Comparison of ENCODE assay signal across 18 cellular contexts in genomic region chr16:4089251-4089810, GRCh38. TPM values are rescaled to one million over a fixed set of nuclear protein-coding genes. Genes with fewer than 3 reads are reported as not detected.
DNase-seq lines count a peak whose midpoint lies in the region; ATAC-seq and TF ChIP-seq lines count a peak whose summit lies in the region.
"Had no signal": no experiment of that assay in that cellular context is flagged by ENCODE, and none has a peak within 500 bp of the region (broad histone marks: within the 10 kb centered on the region; RNA-seq: fewer than 3 reads in every experiment).

No MANE protein-coding gene starts in this region.

- H3K27me3 ChIP-seq in right atrium auricular region (no peaks in the 10 kb centered on the region), transverse colon (no peaks in the 10 kb centered on the region)

- H3K4me1 Mint-ChIP-seq in osteocyte (ENCODE audit: unreplicated experiment), result peaks cover 33% of the 10 kb centered on the region
- H3K4me1 Mint-ChIP-seq: activated B cell treated with CpG ODN at 0.5 μM for 24 hours had no signal

- intact Hi-C loops in transverse colon (cut with DNase I; ENCODE audit: low total_unique reads), result no loop called here

- no peaks in the 10 kb centered on the region for H3K27me3 Mint-ChIP-seq in osteocyte (ENCODE audit: unreplicated experiment)
- H3K27me3 Mint-ChIP-seq: activated CD4-positive, alpha-beta memory T cell treated with anti-CD3 and anti-CD28 coated beads for 36 hours had no signal

- DNase-seq in DMS79 treated with DMSO at 0.1 percent for 48 hours (lab: John Stamatoyannopoulos, UW), result peak; percentile 57
- no peak for DNase-seq in DMS79 (lab: John Stamatoyannopoulos, UW)
- no peak for DNase-seq in right atrium auricular region (ENCODE audit: low spot score)
- DNase-seq in osteocyte (ENCODE audit: extremely low spot score, unreplicated experiment), result no peak
- peak; percentile 5 for DNase-seq in transverse colon
- no peak for DNase-seq in activated naive CD4-positive, alpha-beta T cell treated with anti-CD3 and anti-CD28 coated beads, Interleukin-2, amount 50 U/mL, for 72 hours (ENCODE audit: low spot score in 2 of 2)
- DNase-seq: activated B cell treated with CpG ODN at 0.5 μM for 24 hours; activated CD4-positive, alpha-beta memory T cell treated with anti-CD3 and anti-CD28 coated beads for 36 hours; activated gamma-delta T cell treated with Interleukin-2 at 50 U/mL for 16 hours; NCI-H146; NCI-H526 treated with DMSO at 0.1 percent for 48 hours; occipital lobe; T-helper 9 cell had no signal

- H3K9me3 ChIP-seq in right atrium auricular region (no peaks in the 10 kb centered on the region), transverse colon (no peaks in the 10 kb centered on the region)

- in situ Hi-C loops in transverse colon (cut with MboI; ENCODE audit: low pct_ligation_motif_present in 1 of 4, low pct_unique_long_range_greater_than_20kb in 1 of 4, low sequenced_read_pairs in 3 of 4), result no loop called here

- TF ChIP-seq POLR2A in transverse colon (IDR thresholded peaks at IDR 0.05), result no peak

- no peak overlapping the region for H3K4me3 Mint-ChIP-seq in osteocyte (ENCODE audit: unreplicated experiment)
- H3K4me3 Mint-ChIP-seq: activated B cell treated with CpG ODN at 0.5 μM for 24 hours; activated CD4-positive, alpha-beta memory T cell treated with anti-CD3 and anti-CD28 coated beads for 36 hours had no signal

- no peak for TF ChIP-seq EP300 in transverse colon (IDR thresholded peaks at IDR 0.05; ENCODE audit: low read depth)

- 74 to 83% methylated on average over 7 to 15 of the region's 15 CpGs for WGBS in transverse colon (ENCODE audit: low coverage in 1 of 2), 2 donors

- peaks cover 0 to 34% of the 10 kb centered on the region in 2 donors for H3K4me1 ChIP-seq in right atrium auricular region
- peaks cover 5 to 50% (median 22%) of the 10 kb centered on the region in 4 donors for H3K4me1 ChIP-seq in transverse colon

- H3K36me3 Mint-ChIP-seq in osteocyte (ENCODE audit: unreplicated experiment), result no peaks in the 10 kb centered on the region
- H3K36me3 Mint-ChIP-seq in activated naive CD4-positive, alpha-beta T cell treated with anti-CD3 and anti-CD28 coated beads, Interleukin-2, amount 50 U/mL, for 72 hours, result no peaks in the 10 kb centered on the region
- H3K36me3 Mint-ChIP-seq: activated CD4-positive, alpha-beta memory T cell treated with anti-CD3 and anti-CD28 coated beads for 36 hours had no signal

- peak overlapping the region; percentile 89 for H3K27ac Mint-ChIP-seq in osteocyte (ENCODE audit: unreplicated experiment)
- H3K27ac Mint-ChIP-seq in activated naive CD4-positive, alpha-beta T cell treated with anti-CD3 and anti-CD28 coated beads, Interleukin-2, amount 50 U/mL, for 72 hours, result no peak overlapping the region
- H3K27ac Mint-ChIP-seq: activated B cell treated with CpG ODN at 0.5 μM for 24 hours; activated CD4-positive, alpha-beta memory T cell treated with anti-CD3 and anti-CD28 coated beads for 36 hours had no signal

- no peak for ATAC-seq in activated naive CD4-positive, alpha-beta T cell treated with anti-CD3 and anti-CD28 coated beads, Interleukin-2, amount 50 U/mL, for 72 hours
- ATAC-seq in HG03097 (IDR thresholded peaks at IDR 0.05; ENCODE audit: low FRiP score, unreplicated experiment) (no peak), GM19023 (IDR thresholded peaks at IDR 0.05; ENCODE audit: unreplicated experiment) (no peak)
- ATAC-seq: sciatic nerve had no signal

- no peaks in the 10 kb centered on the region for H3K9me3 Mint-ChIP-seq in osteocyte (ENCODE audit: unreplicated experiment)
- no peaks in the 10 kb centered on the region for H3K9me3 Mint-ChIP-seq in activated naive CD4-positive, alpha-beta T cell treated with anti-CD3 and anti-CD28 coated beads, Interleukin-2, amount 50 U/mL, for 72 hours
- H3K9me3 Mint-ChIP-seq: activated B cell treated with CpG ODN at 0.5 μM for 24 hours; activated CD4-positive, alpha-beta memory T cell treated with anti-CD3 and anti-CD28 coated beads for 36 hours had no signal

- TF ChIP-seq CTCF in right atrium auricular region (IDR thresholded peaks at IDR 0.05), result no peak
- no peak for TF ChIP-seq CTCF in osteocyte (IDR thresholded peaks at IDR 0.05)
- TF ChIP-seq CTCF in transverse colon (IDR thresholded peaks at IDR 0.05), result no peak

- H3K4me3 ChIP-seq in right atrium auricular region (no peak overlapping the region), transverse colon (no peak overlapping the region)

- peak overlapping the region; percentile 81 to 86 for H3K27ac ChIP-seq in right atrium auricular region
- H3K27ac ChIP-seq in transverse colon, result peak overlapping the region; percentile 51 to 76 (median 72)
- H3K27ac ChIP-seq: 22Rv1, KMS-11 had no signal

- H3K36me3 ChIP-seq in right atrium auricular region (no peaks in the 10 kb centered on the region), transverse colon (no peaks in the 10 kb centered on the region)

RNA-seq across cellular contexts. Expression of gene ADCY9, which starts 26.9 kb away (rescaled TPM):
- 10 to 100 TPM; 31.5 to 42.2 TPM for total RNA-seq in right atrium auricular region
- 25.3 and 26.9 TPM in 2 replicates for total RNA-seq in osteocyte
- 10 to 100 TPM; 33.7 to 46.0 (median 37.2) TPM for total RNA-seq in transverse colon
- 1 to 10 TPM; 4.8 to 8.9 TPM for total RNA-seq in activated naive CD4-positive, alpha-beta T cell treated with anti-CD3 and anti-CD28 coated beads, Interleukin-2, amount 50 U/mL, for 72 hours

Comparison
In these comparisons a context has a peak if more than half of its experiments do, and no peak if none do; other contexts are left out.
1. DNase-seq: peak in DMS79 treated with DMSO at 0.1 percent for 48 hours (single experiment) and transverse colon (single experiment); none in DMS79 (single experiment), right atrium auricular region (single experiment), osteocyte (single experiment) and activated naive CD4-positive, alpha-beta T cell treated with anti-CD3 and anti-CD28 coated beads, Interleukin-2, amount 50 U/mL, for 72 hours (0 of 2).